ENCODE assay signal across 18 cellular contexts in the genomic region with DNA sequence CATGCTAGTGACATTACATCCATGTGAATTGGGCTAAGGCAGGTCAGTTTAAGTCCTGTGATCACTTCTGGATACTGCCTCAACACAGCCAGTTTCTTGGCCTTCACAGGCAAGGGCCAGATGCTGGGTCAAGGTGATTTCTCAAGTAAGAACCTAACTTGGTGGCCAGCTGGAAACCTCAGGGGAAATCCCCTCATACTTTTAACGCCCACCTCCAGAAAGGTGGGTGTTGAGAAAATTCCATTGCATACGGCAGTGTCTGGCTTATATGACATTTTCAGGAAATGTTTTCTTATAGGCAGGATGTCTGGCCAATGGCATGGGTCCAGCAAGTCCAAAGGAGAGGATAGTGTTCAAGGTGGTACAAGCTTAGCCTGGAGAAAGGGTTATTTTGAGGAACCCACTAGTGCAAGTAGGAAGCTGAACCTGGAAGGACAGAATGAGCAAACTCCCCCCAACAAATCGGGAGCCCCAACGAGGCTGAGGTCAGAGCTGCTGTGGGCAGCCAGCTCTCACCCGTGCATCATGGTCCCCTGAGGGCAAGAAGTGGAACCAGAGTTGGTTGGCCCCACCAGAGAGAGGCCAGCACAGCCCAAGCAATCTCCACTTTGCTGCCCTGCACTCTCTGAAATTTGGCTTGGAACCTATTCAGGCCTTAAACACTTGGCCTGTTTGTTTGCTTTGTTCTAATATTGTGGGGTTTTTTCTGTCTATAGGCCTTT.
DNase-seq lines count a peak whose midpoint lies in the region; ATAC-seq and TF ChIP-seq lines count a peak whose summit lies in the region.
"Had no signal": no experiment of that assay in that cellular context is flagged by ENCODE, and none has a peak within 500 bp of the region (broad histone marks: within the 10 kb centered on the region; RNA-seq: fewer than 3 reads in every experiment).

No MANE protein-coding gene starts in this region.

- H3K27me3 ChIP-seq in Karpas-422 (ENCODE audit: low read length) (no peaks in the 10 kb centered on the region), esophagus muscularis mucosa (no peaks in the 10 kb centered on the region), sigmoid colon (no peaks in the 10 kb centered on the region), body of pancreas (no peaks in the 10 kb centered on the region)
- H3K27me3 ChIP-seq: gastrocnemius medialis had no signal

- peaks cover 2 to 5% of the 10 kb centered on the region in 2 donors for H3K36me3 Mint-ChIP-seq in activated T-cell treated with anti-CD3 and anti-CD28 coated beads, Interleukin-2, amount 50 U/mL, for 72 hours (ENCODE audit: insufficient read depth in 2 of 2)
- peaks cover 56% of the 10 kb centered on the region for H3K36me3 Mint-ChIP-seq in activated T-cell treated with anti-CD3 and anti-CD28 coated beads, Interleukin-2, amount 50 U/mL, for 4 hours (ENCODE audit: insufficient read depth)

- H3K27ac ChIP-seq in Karpas-422 (ENCODE audit: low read length) (no peak overlapping the region), esophagus muscularis mucosa (replicated peaks in 1 of 4) (no peak overlapping the region), sigmoid colon (no peak overlapping the region), body of pancreas (no peak overlapping the region)
- H3K27ac ChIP-seq: gastrocnemius medialis had no signal

- no peak overlapping the region for H3K4me2 ChIP-seq in Karpas-422 (ENCODE audit: low read depth, low read length, poor library complexity, severe bottlenecking)

- H3K27ac Mint-ChIP-seq in activated T-cell treated with anti-CD3 and anti-CD28 coated beads, Interleukin-2, amount 50 U/mL, for 72 hours, result no peak overlapping the region
- H3K27ac Mint-ChIP-seq: activated naive CD8-positive, alpha-beta T cell treated with anti-CD3 and anti-CD28 coated beads, Interleukin-2, amount 10 ng/mL, durations not matched to agents 7 days and 5 days; nephron had no signal

- no peak for DNase-seq in activated T-cell treated with anti-CD3 and anti-CD28 coated beads, Interleukin-2, amount 50 U/mL, for 72 hours
- DNase-seq in activated T-cell treated with anti-CD3 and anti-CD28 coated beads, Interleukin-2, amount 50 U/mL, for 4 hours, result no peak
- peak; percentile 29 for DNase-seq in Karpas-422
- DNase-seq in esophagus muscularis mucosa (ENCODE audit: extremely low spot score), result peak; percentile 21
- DNase-seq in sigmoid colon, result no peak
- DNase-seq in body of pancreas, result no peak
- DNase-seq: activated CD4-positive, alpha-beta T cell treated with anti-CD3 and anti-CD28 coated beads for 48 hours; activated naive CD8-positive, alpha-beta T cell treated with anti-CD3 and anti-CD28 coated beads, Interleukin-2, amount 10 ng/mL, durations not matched to agents 7 days and 5 days; CD4-positive, CD25-positive, alpha-beta regulatory T cell; gastrocnemius medialis; GOT3; left colon; NCI-H1417; NCI-H69; stimulated activated CD4-positive, alpha-beta T cell treated with anti-CD3 and anti-CD28 coated beads, Interleukin-2, amount 100 ng/mL, for 24 hours had no signal

- H4K20me1 ChIP-seq in Karpas-422 (ENCODE audit: insufficient read depth, low read depth, low read length), result no peaks in the 10 kb centered on the region

- H3K4me1 Mint-ChIP-seq in activated T-cell treated with anti-CD3 and anti-CD28 coated beads, Interleukin-2, amount 50 U/mL, for 72 hours (ENCODE audit: low read depth), result peaks cover 12% of the 10 kb centered on the region
- H3K4me1 Mint-ChIP-seq in activated T-cell treated with anti-CD3 and anti-CD28 coated beads, Interleukin-2, amount 50 U/mL, for 4 hours (ENCODE audit: low read depth), result peaks cover 10% of the 10 kb centered on the region
- H3K4me1 Mint-ChIP-seq: nephron had no signal

- no peak overlapping the region for H3K4me3 Mint-ChIP-seq in activated T-cell treated with anti-CD3 and anti-CD28 coated beads, Interleukin-2, amount 50 U/mL, for 72 hours
- no peak overlapping the region for H3K4me3 Mint-ChIP-seq in activated T-cell treated with anti-CD3 and anti-CD28 coated beads, Interleukin-2, amount 50 U/mL, for 4 hours
- H3K4me3 Mint-ChIP-seq: activated naive CD8-positive, alpha-beta T cell treated with anti-CD3 and anti-CD28 coated beads, Interleukin-2, amount 10 ng/mL, durations not matched to agents 7 days and 5 days; CD4-positive, CD25-positive, alpha-beta regulatory T cell; nephron had no signal

- no peaks in the 10 kb centered on the region for H3K9me3 ChIP-seq in Karpas-422 (ENCODE audit: low read length)
- no peaks in the 10 kb centered on the region for H3K9me3 ChIP-seq in esophagus muscularis mucosa
- H3K9me3 ChIP-seq in sigmoid colon, result no peaks in the 10 kb centered on the region
- no peaks in the 10 kb centered on the region for H3K9me3 ChIP-seq in body of pancreas
- H3K9me3 ChIP-seq: gastrocnemius medialis had no signal

- H2AFZ ChIP-seq in Karpas-422 (ENCODE audit: low read length), result no peak overlapping the region

- H3K9ac ChIP-seq in Karpas-422 (ENCODE audit: low read length), result no peak overlapping the region

- no peaks in the 10 kb centered on the region for H3K27me3 Mint-ChIP-seq in activated T-cell treated with anti-CD3 and anti-CD28 coated beads, Interleukin-2, amount 50 U/mL, for 72 hours (ENCODE audit: low read depth)
- H3K27me3 Mint-ChIP-seq in activated T-cell treated with anti-CD3 and anti-CD28 coated beads, Interleukin-2, amount 50 U/mL, for 4 hours (ENCODE audit: low read depth), result no peaks in the 10 kb centered on the region
- H3K27me3 Mint-ChIP-seq: activated naive CD8-positive, alpha-beta T cell treated with anti-CD3 and anti-CD28 coated beads, Interleukin-2, amount 10 ng/mL, durations not matched to agents 7 days and 5 days; CD4-positive, CD25-positive, alpha-beta regulatory T cell had no signal

- TF ChIP-seq EP300 in esophagus muscularis mucosa (IDR thresholded peaks at IDR 0.05), result no peak
- no peak for TF ChIP-seq EP300 in sigmoid colon (IDR thresholded peaks at IDR 0.05)

- H3K9me3 Mint-ChIP-seq in activated T-cell treated with anti-CD3 and anti-CD28 coated beads, Interleukin-2, amount 50 U/mL, for 72 hours, result no peaks in the 10 kb centered on the region
- H3K9me3 Mint-ChIP-seq in activated T-cell treated with anti-CD3 and anti-CD28 coated beads, Interleukin-2, amount 50 U/mL, for 4 hours, result no peaks in the 10 kb centered on the region
- H3K9me3 Mint-ChIP-seq: activated naive CD8-positive, alpha-beta T cell treated with anti-CD3 and anti-CD28 coated beads, Interleukin-2, amount 10 ng/mL, durations not matched to agents 7 days and 5 days; CD4-positive, CD25-positive, alpha-beta regulatory T cell; nephron had no signal

- H3K79me2 ChIP-seq in Karpas-422 (ENCODE audit: low read length), result no peaks in the 10 kb centered on the region

- peak; percentile 21 to 24 for ATAC-seq in activated T-cell treated with anti-CD3 and anti-CD28 coated beads, Interleukin-2, amount 50 U/mL, for 72 hours (replicated peaks in 1 of 2)
- ATAC-seq in activated T-cell treated with anti-CD3 and anti-CD28 coated beads, Interleukin-2, amount 50 U/mL, for 4 hours, result no peak
- no peak for ATAC-seq in GM21723 (IDR thresholded peaks at IDR 0.05; ENCODE audit: unreplicated experiment)
- no peak for ATAC-seq in GM18858 (IDR thresholded peaks at IDR 0.05; ENCODE audit: unreplicated experiment)
- ATAC-seq in body of pancreas, result no peak
- ATAC-seq: gastrocnemius medialis, left colon had no signal

- no peak overlapping the region for H3K4me3 ChIP-seq in Karpas-422 (ENCODE audit: low read length)
- no peak overlapping the region for H3K4me3 ChIP-seq in esophagus muscularis mucosa
- no peak overlapping the region for H3K4me3 ChIP-seq in sigmoid colon
- H3K4me3 ChIP-seq in body of pancreas, result no peak overlapping the region
- H3K4me3 ChIP-seq: gastrocnemius medialis had no signal

- H3K9me2 ChIP-seq in Karpas-422 (replicated peaks; ENCODE audit: insufficient read depth, low read length), result no peaks in the 10 kb centered on the region

- TF ChIP-seq CTCF in esophagus muscularis mucosa (IDR thresholded peaks at IDR 0.05) (no peak), sigmoid colon (IDR thresholded peaks at IDR 0.05) (no peak), body of pancreas (IDR thresholded peaks at IDR 0.05) (no peak)

- 76% methylated on average over 5 of the region's 5 CpGs for WGBS in esophagus muscularis mucosa
- 77 to 82% methylated on average over 5 of the region's 5 CpGs for WGBS in sigmoid colon, 2 donors
- 73 to 82% methylated on average over 2 to 5 of the region's 5 CpGs for WGBS in body of pancreas, 2 donors

- no peaks in the 10 kb centered on the region for H3K36me3 ChIP-seq in Karpas-422 (ENCODE audit: insufficient read depth, low read length)
- peaks cover 32 to 82% (median 67%) of the 10 kb centered on the region in 4 donors for H3K36me3 ChIP-seq in esophagus muscularis mucosa
- H3K36me3 ChIP-seq in sigmoid colon, result peaks cover 5 to 76% (median 23%) of the 10 kb centered on the region in 4 donors
- H3K36me3 ChIP-seq in body of pancreas (replicated peaks in 1 of 2; ENCODE audit: insufficient read depth in 1 of 2, low read depth in 2 of 2), result peaks cover 0 to 11% of the 10 kb centered on the region in 2 donors

- H3K4me1 ChIP-seq in Karpas-422 (ENCODE audit: low read length) (no peaks in the 10 kb centered on the region), esophagus muscularis mucosa (no peaks in the 10 kb centered on the region), sigmoid colon (no peaks in the 10 kb centered on the region), body of pancreas (no peaks in the 10 kb centered on the region)

- intact Hi-C loops in esophagus muscularis mucosa (cut with DNase I) (no loop called here), sigmoid colon (cut with DNase I) (no loop called here), body of pancreas (cut with DNase I) (no loop called here)

- TF ChIP-seq POLR2A in esophagus muscularis mucosa (IDR thresholded peaks at IDR 0.05; ENCODE audit: low read depth) (no peak), sigmoid colon (IDR thresholded peaks at IDR 0.05) (no peak), body of pancreas (IDR thresholded peaks at IDR 0.05) (no peak)

Comparison
In these comparisons a context has a peak if more than half of its experiments do, and no peak if none do; other contexts are left out.
1. ATAC-seq: peak in activated T-cell treated with anti-CD3 and anti-CD28 coated beads, Interleukin-2, amount 50 U/mL, for 72 hours (2 of 2); none in activated T-cell treated with anti-CD3 and anti-CD28 coated beads, Interleukin-2, amount 50 U/mL, for 4 hours (0 of 2), GM21723 (single experiment), GM18858 (single experiment) and body of pancreas (single experiment).
2. DNase-seq: peak in Karpas-422 (single experiment) and esophagus muscularis mucosa (single experiment); none in activated T-cell treated with anti-CD3 and anti-CD28 coated beads, Interleukin-2, amount 50 U/mL, for 72 hours (0 of 2), activated T-cell treated with anti-CD3 and anti-CD28 coated beads, Interleukin-2, amount 50 U/mL, for 4 hours (single experiment), sigmoid colon (single experiment) and body of pancreas (0 of 4).